In genomic region chr4:74189331-74190043, GRCh38 we compare ENCODE assay signal across 7 cellular contexts. TPM values are rescaled to one million over a fixed set of nuclear protein-coding genes. Genes with fewer than 3 reads are reported as not detected.
A peak's percentile ranks its signal among the peaks of the same experiment; 100 is the strongest.
DNase-seq lines count a peak whose midpoint lies in the region; ATAC-seq and TF ChIP-seq lines count a peak whose summit lies in the region.

No MANE protein-coding gene starts in this region.

- DNase-seq in EH (ENCODE audit: low read depth): peak; percentile 65
- DNase-seq in HAP-1 (ENCODE audit: low spot score in 2 of 2): peak; percentile 19 to 67
- DNase-seq in NCI-H2196 (lab: John Stamatoyannopoulos, UW; ENCODE audit: unreplicated experiment): peak; percentile 27
- DNase-seq in body of pancreas: peak in 2 of 4 donors; percentile 16 to 27
- DNase-seq in left colon: no peak
- DNase-seq in effector CD4-positive, alpha-beta T cell: no peak
- no peak for DNase-seq in lower leg skin (ENCODE audit: low spot score in 2 of 2)

- WGBS in body of pancreas, 2 donors: 38 to 48% methylated on average over 2 of the region's 2 CpGs
- WGBS in lower leg skin, 2 donors: 70 to 77% methylated on average over 2 of the region's 2 CpGs

- intact Hi-C loops in body of pancreas (cut with DNase I): loop anchor here (5.0 kb wide), 1 partner anchor 123 kb away; no protein-coding TSS in a partner anchor
- intact Hi-C loops in left colon (cut with DNase I, micrococcal nuclease): loop anchor here in 1 of 2 donors (10.0 kb wide), 2 partner anchors 115 to 485 kb away; partner anchors contain the start of gene EPGN
- intact Hi-C loops in lower leg skin (cut with DNase I; ENCODE audit: low total_unique reads): no loop called here

- H3K36me3 ChIP-seq in HAP-1 (replicated peaks) (no peaks in the 10 kb centered on the region), body of pancreas (replicated peaks in 1 of 2; ENCODE audit: insufficient read depth in 1 of 2, low read depth in 2 of 2) (no peaks in the 10 kb centered on the region)

- no peak overlapping the region for H3K27ac ChIP-seq in body of pancreas

- no peaks in the 10 kb centered on the region for H3K4me1 ChIP-seq in HAP-1
- H3K4me1 ChIP-seq in body of pancreas: no peaks in the 10 kb centered on the region

- peak; percentile 53 for ATAC-seq in body of pancreas
- ATAC-seq in left colon: peak; percentile 81

- TF ChIP-seq CTCF in body of pancreas (IDR thresholded peaks at IDR 0.05) (peak in 6 of 7 experiments; percentile 51 to 71 (median 62)), lower leg skin (IDR thresholded peaks at IDR 0.05) (no peak)

- H3K9me3 ChIP-seq in HAP-1 (0 out of 2 replicates have a peak, but pooled peaks cover 2% of the 10 kb centered on the region), body of pancreas (no peaks in the 10 kb centered on the region)

- TF ChIP-seq POLR2A in body of pancreas (IDR thresholded peaks at IDR 0.05) (no peak), lower leg skin (IDR thresholded peaks at IDR 0.05) (no peak)

- in situ Hi-C loops in HAP-1 (cut with MboI; ENCODE audit: low sequenced_read_pairs): no loop called here

- H3K4me3 ChIP-seq in HAP-1: no peak overlapping the region
- no peak overlapping the region for H3K4me3 ChIP-seq in body of pancreas
- H3K4me3 ChIP-seq in lower leg skin (ENCODE audit: low read depth, poor library complexity, severe bottlenecking): no peak overlapping the region

- H3K27me3 ChIP-seq in HAP-1 (ENCODE audit: low read depth) (no peaks in the 10 kb centered on the region), body of pancreas (no peaks in the 10 kb centered on the region)

RNA-seq across cellular contexts. Expression of gene MTHFD2L, which starts 31.6 kb away (rescaled TPM):
- total RNA-seq in body of pancreas (10 to 100 TPM; 13.2 to 13.8 TPM), left colon (1 to 10 TPM; 8.2 to 8.7 TPM), lower leg skin (10 to 100 TPM in 2 of 4 donors, 1 to 10 TPM in 2; 3.5 to 16.2 (median 10.9) TPM)

Comparison
In these comparisons a context has a peak if more than half of its experiments do, and no peak if none do; other contexts are left out.
1. DNase-seq: peak in EH (single experiment), HAP-1 (2 of 2) and NCI-H2196 (single experiment); none in left colon (0 of 2), effector CD4-positive, alpha-beta T cell (single experiment) and lower leg skin (0 of 2).
2. CTCF ChIP-seq: peak in body of pancreas (6 of 7); none in lower leg skin (0 of 3).